In genomic region chr2:74250189-74250631, GRCh38 we compare ENCODE assay signal across 8 cellular contexts. TPM values are rescaled to one million over a fixed set of nuclear protein-coding genes. Genes with fewer than 3 reads are reported as not detected.
A peak's percentile ranks its signal among the peaks of the same experiment; 100 is the strongest.
DNase-seq lines count a peak whose midpoint lies in the region; ATAC-seq, FAIRE-seq and TF ChIP-seq lines count a peak whose summit lies in the region.

No MANE protein-coding gene starts in this region.

- no peak overlapping the region for H3K4me2 ChIP-seq in A549

- ATAC-seq in A549 = peak; percentile 74 to 89; a peak in 5 of 6 replicates
- peak; percentile 77 for ATAC-seq in activated CD8-positive, alpha-beta T cell treated with anti-CD3 and anti-CD28 coated beads, Interleukin-2, amount 10 ng/mL, durations not matched to agents 7 days and 5 days
- ATAC-seq in naive thymus-derived CD8-positive, alpha-beta T cell = peak; percentile 61 to 82
- ATAC-seq in GM18517 (IDR thresholded peaks at IDR 0.05; ENCODE audit: unreplicated experiment) = no peak

- no peaks in the 10 kb centered on the region for H3K9me3 ChIP-seq in A549
- H3K9me3 ChIP-seq in thyroid gland = no peaks in the 10 kb centered on the region

- 28% methylated on average over 10 of the region's 10 CpGs for WGBS in A549 (ENCODE audit: missing lambda C conversion rate)
- WGBS in thyroid gland, 2 donors = 31 to 32% methylated on average over 9 to 10 of the region's 10 CpGs

- DNase-seq in A549 (ENCODE audit: low read depth in 1 of 2, low spot score in 1 of 2) (peak; percentile 56 to 78), GM12865 (ENCODE audit: low read depth) (peak; percentile 74), NCI-H345 (lab: John Stamatoyannopoulos, UW) (peak; percentile 33), epidermal melanocyte (ENCODE audit: insufficient read length, low spot score) (peak; percentile 37), thyroid gland (peak; percentile 60 to 63)
- DNase-seq in activated CD8-positive, alpha-beta T cell treated with anti-CD3 and anti-CD28 coated beads, Interleukin-2, amount 10 ng/mL, durations not matched to agents 7 days and 5 days = peak; percentile 68
- DNase-seq in naive thymus-derived CD8-positive, alpha-beta T cell = peak; percentile 30 to 78 (median 53)

- no peaks in the 10 kb centered on the region for H3K36me3 Mint-ChIP-seq in activated CD8-positive, alpha-beta T cell treated with anti-CD3 and anti-CD28 coated beads, Interleukin-2, amount 10 ng/mL, durations not matched to agents 7 days and 5 days (ENCODE audit: low read depth)
- peaks cover 0 to 11% (median 9%) of the 10 kb centered on the region in 3 donors for H3K36me3 Mint-ChIP-seq in naive thymus-derived CD8-positive, alpha-beta T cell

- POLR2A ChIA-PET in A549 (lab: Yijun Ruan, JAX) = interaction anchor here (0.9 to 2.1 kb wide), 2 partner anchors 72 to 208 kb away, joined by 4 read pairs; partner anchors contain the start of genes MOB1A and WBP1
- POLR2A ChIA-PET in activated CD8-positive, alpha-beta T cell treated with anti-CD3 and anti-CD28 coated beads, Interleukin-2, amount 10 ng/mL, durations not matched to agents 7 days and 5 days (lab: Charles Lee) = interaction anchor here (1.1 kb wide), 1 partner anchor 85 kb away, joined by 4 read pairs; no protein-coding TSS in a partner anchor
- POLR2A ChIA-PET in naive thymus-derived CD8-positive, alpha-beta T cell (lab: Charles Lee) = interaction anchor here (1.2 to 1.5 kb wide), 2 partner anchors 86 to 422 kb away, joined by 4 to 7 read pairs; partner anchors contain the start of gene STAMBP

- H3K4me1 ChIP-seq in A549 = no peaks in the 10 kb centered on the region
- no peaks in the 10 kb centered on the region for H3K4me1 ChIP-seq in thyroid gland

- intact Hi-C loops in thyroid gland (cut with DNase I) = loop anchor here (2.0 kb wide), 1 partner anchor 85 kb away; no protein-coding TSS in a partner anchor

- CTCF ChIA-PET in A549 (lab: Yijun Ruan, JAX) = interaction anchor here (0.7 to 6.0 kb wide), 59 partner anchors 9 to 545 kb away, joined by 3 to 69 read pairs (median 5); partner anchors contain the start of genes MOB1A and MTHFD2
- CTCF ChIA-PET in activated CD8-positive, alpha-beta T cell treated with anti-CD3 and anti-CD28 coated beads, Interleukin-2, amount 10 ng/mL, durations not matched to agents 7 days and 5 days (lab: Charles Lee) = interaction anchor here (0.6 to 4.9 kb wide), 58 partner anchors 9 to 426 kb away, joined by 3 to 121 read pairs (median 5); partner anchors contain the start of genes MOB1A, MTHFD2, STAMBP and WBP1

- no peak for FAIRE-seq in A549 (lab: Jason Lieb, UNC)

- no peaks in the 10 kb centered on the region for H3K9me3 Mint-ChIP-seq in activated CD8-positive, alpha-beta T cell treated with anti-CD3 and anti-CD28 coated beads, Interleukin-2, amount 10 ng/mL, durations not matched to agents 7 days and 5 days (ENCODE audit: insufficient read depth)
- H3K9me3 Mint-ChIP-seq in naive thymus-derived CD8-positive, alpha-beta T cell = no peaks in the 10 kb centered on the region

- peaks cover 0 to 2% of the 10 kb centered on the region in 2 donors for H3K36me3 ChIP-seq in thyroid gland

- no peaks in the 10 kb centered on the region for H3K27me3 ChIP-seq in thyroid gland

- no peak overlapping the region for H3K4me3 Mint-ChIP-seq in activated CD8-positive, alpha-beta T cell treated with anti-CD3 and anti-CD28 coated beads, Interleukin-2, amount 10 ng/mL, durations not matched to agents 7 days and 5 days
- no peak overlapping the region for H3K4me3 Mint-ChIP-seq in naive thymus-derived CD8-positive, alpha-beta T cell

- H3K27ac ChIP-seq in A549 = no peak overlapping the region
- no peak overlapping the region for H3K27ac ChIP-seq in thyroid gland

- peaks cover 2% of the 10 kb centered on the region for H3K4me1 Mint-ChIP-seq in activated CD8-positive, alpha-beta T cell treated with anti-CD3 and anti-CD28 coated beads, Interleukin-2, amount 10 ng/mL, durations not matched to agents 7 days and 5 days (ENCODE audit: low read depth)
- peaks cover 0 to 4% (median under 1%) of the 10 kb centered on the region in 4 donors for H3K4me1 Mint-ChIP-seq in naive thymus-derived CD8-positive, alpha-beta T cell

- no peaks in the 10 kb centered on the region for H3K27me3 Mint-ChIP-seq in activated CD8-positive, alpha-beta T cell treated with anti-CD3 and anti-CD28 coated beads, Interleukin-2, amount 10 ng/mL, durations not matched to agents 7 days and 5 days (ENCODE audit: low read depth)
- no peaks in the 10 kb centered on the region for H3K27me3 Mint-ChIP-seq in naive thymus-derived CD8-positive, alpha-beta T cell

- no peak for TF ChIP-seq POLR2A in A549 (IDR thresholded peaks at IDR 0.05; ENCODE audit: low read length)
- no peak for TF ChIP-seq POLR2A in thyroid gland (IDR thresholded peaks at IDR 0.05)

- no peak overlapping the region for H3K27ac Mint-ChIP-seq in activated CD8-positive, alpha-beta T cell treated with anti-CD3 and anti-CD28 coated beads, Interleukin-2, amount 10 ng/mL, durations not matched to agents 7 days and 5 days
- H3K27ac Mint-ChIP-seq in naive thymus-derived CD8-positive, alpha-beta T cell = peak overlapping the region in 4 of 10 donors; percentile 56 to 90 (median 62)

- TF ChIP-seq EP300 in A549 (IDR thresholded peaks at IDR 0.05) = no peak

- H3K4me3 ChIP-seq in A549 (no peak overlapping the region), GM12865 (ENCODE audit: low read depth, low read length) (no peak overlapping the region), thyroid gland (replicated peaks in 1 of 3) (no peak overlapping the region)

- peak; percentile 92 for TF ChIP-seq CTCF in A549 (IDR thresholded peaks at IDR 0.05)
- peak; percentile 83 for TF ChIP-seq CTCF in GM12865 (IDR thresholded peaks at IDR 0.05; ENCODE audit: insufficient read depth, low read depth, low read length, missing control alignments)
- TF ChIP-seq CTCF in thyroid gland (IDR thresholded peaks at IDR 0.05) = peak; percentile 42 to 88 (median 71)

- peak; percentile 78 to 79 for TF ChIP-seq RAD21 in A549 (conservative IDR thresholded peaks at IDR 0.05 in 1 of 2, IDR thresholded peaks at IDR 0.05 in 1 of 2)

TF ChIP-seq in A549, 52 proteins besides CTCF, POLR2A, EP300 and RAD21:
- no peak for TF ChIP-seq MAZ (IDR thresholded peaks at IDR 0.05; ENCODE audit: borderline replicate concordance, low read depth, low read length)
- TF ChIP-seq ZFP36 (IDR thresholded peaks at IDR 0.05; ENCODE audit: borderline replicate concordance, partially characterized antibody) = no peak
- TF ChIP-seq, protein P1, sequence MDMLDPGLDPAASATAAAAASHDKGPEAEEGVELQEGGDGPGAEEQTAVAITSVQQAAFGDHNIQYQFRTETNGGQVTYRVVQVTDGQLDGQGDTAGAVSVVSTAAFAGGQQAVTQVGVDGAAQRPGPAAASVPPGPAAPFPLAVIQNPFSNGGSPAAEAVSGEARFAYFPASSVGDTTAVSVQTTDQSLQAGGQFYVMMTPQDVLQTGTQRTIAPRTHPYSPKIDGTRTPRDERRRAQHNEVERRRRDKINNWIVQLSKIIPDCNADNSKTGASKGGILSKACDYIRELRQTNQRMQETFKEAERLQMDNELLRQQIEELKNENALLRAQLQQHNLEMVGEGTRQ (IDR thresholded peaks at IDR 0.05) = no peak
- TF ChIP-seq SMC3 (IDR thresholded peaks at IDR 0.05) = peak; percentile 84

RNA-seq across cellular contexts. Expression of gene MTHFD2, which starts 51.8 kb away (rescaled TPM):
- polyA plus RNA-seq in A549 (2011; rRNA removed) (429 and 608 TPM in 2 replicates), A549 (2017; fragmentation: RNase III; extraction: RNeasy Plus Mini Kit Qiagen cat#74134 plus additional on column Dnase treatment) (149 to 188 TPM (median 153 TPM) in 3 replicates)
- polyA plus RNA-seq in A549 (2012; cell fraction: cytosol; rRNA removed) = 270 and 278 TPM in 2 replicates
- polyA plus RNA-seq in A549 (2012; cell fraction: nucleus; rRNA removed) = 61.1 and 149 TPM in 2 replicates
- 254 and 261 TPM in 2 replicates for polyA minus RNA-seq in A549 (2011; rRNA and poly(A)+ RNA removed)
- total RNA-seq in activated CD8-positive, alpha-beta T cell treated with anti-CD3 and anti-CD28 coated beads, Interleukin-2, amount 10 ng/mL, durations not matched to agents 7 days and 5 days = 100 to 1,000 TPM; 162 to 164 TPM
- 10 to 100 TPM; 37.3 to 38.1 TPM for total RNA-seq in naive thymus-derived CD8-positive, alpha-beta T cell
- 1 to 10 TPM; 4.8 to 5.9 (median 5.4) TPM for polyA plus RNA-seq in naive thymus-derived CD8-positive, alpha-beta T cell
- total RNA-seq in thyroid gland = 10 to 100 TPM in 3 of 4 donors, 1 to 10 TPM in 1; 9.0 to 34.8 (median 20.9) TPM

Comparison
In these comparisons a context has a peak if more than half of its experiments do, and no peak if none do; other contexts are left out.
1. RNA of gene MTHFD2, which starts 51.8 kb away (total RNA-seq): 162 to 164 TPM in activated CD8-positive, alpha-beta T cell treated with anti-CD3 and anti-CD28 coated beads, Interleukin-2, amount 10 ng/mL, durations not matched to agents 7 days and 5 days; 37.3 to 38.1 TPM in naive thymus-derived CD8-positive, alpha-beta T cell and 9.0 to 34.8 TPM in thyroid gland; every median in the first group is over 4 times any median in the second.
2. Peak in every context shown above with its lines, with median percentiles within 50 percentile points of each other: DNase-seq and CTCF ChIP-seq.